ENCODE assay signal across 18 cellular contexts in genomic region chr5:117249086-117249815, GRCh38.
DNase-seq lines count a peak whose midpoint lies in the region; ATAC-seq and TF ChIP-seq lines count a peak whose summit lies in the region.
"Had no signal": no experiment of that assay in that cellular context is flagged by ENCODE, and none has a peak within 500 bp of the region (broad histone marks: within the 10 kb centered on the region; RNA-seq: fewer than 3 reads in every experiment).

No MANE protein-coding gene starts in this region.

- no peak overlapping the region for H3K4me2 ChIP-seq in neuronal stem cell (ENCODE audit: insufficient read depth, low read length, poor library complexity, severe bottlenecking)

- H3K4me3 ChIP-seq in HAP-1 (no peak overlapping the region), neuronal stem cell (ENCODE audit: low read length in 2 of 2) (no peak overlapping the region), endodermal cell (ENCODE audit: low read length) (no peak overlapping the region)
- H3K4me3 ChIP-seq in naive thymus-derived CD4-positive, alpha-beta T cell (ENCODE audit: low read length), result no peak overlapping the region

- H3K27me3 ChIP-seq in HAP-1 (ENCODE audit: low read depth) (no peaks in the 10 kb centered on the region), neuronal stem cell (ENCODE audit: control insufficient read depth in 3 of 3, insufficient read depth in 3 of 3, low read depth in 1 of 3, low read length in 3 of 3) (no peaks in the 10 kb centered on the region), endodermal cell (ENCODE audit: control insufficient read depth, insufficient read depth, low read length, poor library complexity, severe bottlenecking) (no peaks in the 10 kb centered on the region)
- no peaks in the 10 kb centered on the region for H3K27me3 ChIP-seq in naive thymus-derived CD4-positive, alpha-beta T cell (ENCODE audit: control insufficient read depth in 2 of 2, insufficient read depth in 2 of 2, low read length in 2 of 2)

- H2AFZ ChIP-seq in neuronal stem cell (ENCODE audit: low read length), result peak overlapping the region; percentile 32

- H3K27ac ChIP-seq in angular gyrus (ENCODE audit: low read depth, low read length) (peak overlapping the region; percentile 90), neuronal stem cell (replicated peaks; ENCODE audit: low read length) (no peak overlapping the region), endodermal cell (ENCODE audit: low read depth, low read length) (no peak overlapping the region)
- no peak overlapping the region for H3K27ac ChIP-seq in naive thymus-derived CD4-positive, alpha-beta T cell (ENCODE audit: low read depth, low read length)

- H3K4me1 ChIP-seq in HAP-1, result peaks cover 31% of the 10 kb centered on the region
- peaks cover 5 to 11% of the 10 kb centered on the region in 2 donors for H3K4me1 ChIP-seq in neuronal stem cell (ENCODE audit: control insufficient read depth in 2 of 2, insufficient read depth in 1 of 2, low read depth in 1 of 2, low read length in 2 of 2)
- no peaks in the 10 kb centered on the region for H3K4me1 ChIP-seq in endodermal cell (ENCODE audit: control insufficient read depth, insufficient read depth, low read length)
- H3K4me1 ChIP-seq in naive thymus-derived CD4-positive, alpha-beta T cell (ENCODE audit: control insufficient read depth in 2 of 2, insufficient read depth in 2 of 2, low read length in 2 of 2), result no peaks in the 10 kb centered on the region

- no peaks in the 10 kb centered on the region for H3K27me3 Mint-ChIP-seq in activated naive CD8-positive, alpha-beta T cell treated with anti-CD3 and anti-CD28 coated beads, Interleukin-2, amount 50 U/mL, for 24 hours
- peaks cover 2% of the 10 kb centered on the region for H3K27me3 Mint-ChIP-seq in endodermal cell (ENCODE audit: insufficient read depth)
- no peaks in the 10 kb centered on the region for H3K27me3 Mint-ChIP-seq in naive thymus-derived CD4-positive, alpha-beta T cell

- no peak overlapping the region for H4K8ac ChIP-seq in neuronal stem cell (ENCODE audit: low read depth, low read length)

- H3K23ac ChIP-seq in neuronal stem cell (ENCODE audit: low read depth, low read length, poor library complexity), result no peak overlapping the region

- no peak overlapping the region for H3K27ac Mint-ChIP-seq in activated naive CD8-positive, alpha-beta T cell treated with anti-CD3 and anti-CD28 coated beads, Interleukin-2, amount 50 U/mL, for 24 hours
- H3K27ac Mint-ChIP-seq in endodermal cell, result no peak overlapping the region
- H3K27ac Mint-ChIP-seq in naive thymus-derived CD4-positive, alpha-beta T cell, result no peak overlapping the region
- H3K27ac Mint-ChIP-seq: CD14-positive monocyte had no signal

- intact Hi-C loops in naive thymus-derived CD4-positive, alpha-beta T cell (cut with micrococcal nuclease), result no loop called here

- ATAC-seq in activated naive CD8-positive, alpha-beta T cell treated with anti-CD3 and anti-CD28 coated beads, Interleukin-2, amount 50 U/mL, for 24 hours, result no peak
- ATAC-seq in GM18870 (IDR thresholded peaks at IDR 0.05; ENCODE audit: unreplicated experiment), result no peak
- no peak for ATAC-seq in naive thymus-derived CD4-positive, alpha-beta T cell

- peaks cover 8% of the 10 kb centered on the region for H3K9me3 Mint-ChIP-seq in activated naive CD8-positive, alpha-beta T cell treated with anti-CD3 and anti-CD28 coated beads, Interleukin-2, amount 50 U/mL, for 24 hours
- no peaks in the 10 kb centered on the region for H3K9me3 Mint-ChIP-seq in endodermal cell
- peaks cover 0 to 19% (median 0%) of the 10 kb centered on the region in 11 donors for H3K9me3 Mint-ChIP-seq in naive thymus-derived CD4-positive, alpha-beta T cell

- H3K36me3 Mint-ChIP-seq in activated naive CD8-positive, alpha-beta T cell treated with anti-CD3 and anti-CD28 coated beads, Interleukin-2, amount 50 U/mL, for 24 hours (ENCODE audit: low read depth), result no peaks in the 10 kb centered on the region
- no peaks in the 10 kb centered on the region for H3K36me3 Mint-ChIP-seq in endodermal cell (ENCODE audit: low read depth)
- H3K36me3 Mint-ChIP-seq in naive thymus-derived CD4-positive, alpha-beta T cell, result no peaks in the 10 kb centered on the region
- H3K36me3 Mint-ChIP-seq: CD14-positive monocyte had no signal

- DNase-seq in HAP-1 (ENCODE audit: low spot score in 2 of 2) (peak; percentile 37 to 76), hippocampal formation (lab: John Stamatoyannopoulos, UW) (peak; percentile 6 to 78), neuronal stem cell (ENCODE audit: low spot score) (no peak), endodermal cell (no peak)
- no peak for DNase-seq in activated naive CD8-positive, alpha-beta T cell treated with anti-CD3 and anti-CD28 coated beads, Interleukin-2, amount 50 U/mL, for 24 hours
- DNase-seq in naive thymus-derived CD4-positive, alpha-beta T cell, result no peak
- DNase-seq: COR-L47, DMS79, Karpas-422, MM.1S, NCI-H1105, NCI-H1694 treated with DMSO at 0.1 percent for 48 hours, NCI-H2107, NCI-H69, SIG-M5 had no signal

- no peak overlapping the region for H2BK12ac ChIP-seq in neuronal stem cell (ENCODE audit: low read length)

- no peak overlapping the region for H3K9ac ChIP-seq in neuronal stem cell (ENCODE audit: low read depth, low read length, poor library complexity)
- H3K9ac ChIP-seq in endodermal cell (ENCODE audit: extremely low read depth, low read length, poor library complexity, severe bottlenecking), result no peak overlapping the region

- no peak overlapping the region for H3K14ac ChIP-seq in neuronal stem cell (ENCODE audit: low read length)

- no peaks in the 10 kb centered on the region for H3K36me3 ChIP-seq in HAP-1 (replicated peaks)
- H3K36me3 ChIP-seq in neuronal stem cell (replicated peaks in 1 of 2; ENCODE audit: control insufficient read depth in 2 of 2, insufficient read depth in 2 of 2, low read length in 2 of 2), result no peaks in the 10 kb centered on the region
- no peaks in the 10 kb centered on the region for H3K36me3 ChIP-seq in endodermal cell (ENCODE audit: control insufficient read depth, insufficient read depth, low read length)
- no peaks in the 10 kb centered on the region for H3K36me3 ChIP-seq in naive thymus-derived CD4-positive, alpha-beta T cell (ENCODE audit: control insufficient read depth in 2 of 3, insufficient read depth in 3 of 3, low read length in 3 of 3)

- no peak overlapping the region for H3K18ac ChIP-seq in neuronal stem cell (ENCODE audit: low read length)

- H2BK15ac ChIP-seq in neuronal stem cell (ENCODE audit: low read length), result no peak overlapping the region

- no peak overlapping the region for H3K4me3 Mint-ChIP-seq in activated naive CD8-positive, alpha-beta T cell treated with anti-CD3 and anti-CD28 coated beads, Interleukin-2, amount 50 U/mL, for 24 hours
- H3K4me3 Mint-ChIP-seq in endodermal cell, result no peak overlapping the region
- H3K4me3 Mint-ChIP-seq in naive thymus-derived CD4-positive, alpha-beta T cell, result no peak overlapping the region
- H3K4me3 Mint-ChIP-seq: CD14-positive monocyte had no signal

- H3K4ac ChIP-seq in neuronal stem cell (ENCODE audit: low read length), result no peak overlapping the region

- H3K79me1 ChIP-seq in neuronal stem cell (ENCODE audit: low read depth, low read length), result no peaks in the 10 kb centered on the region

- no peak overlapping the region for H2BK5ac ChIP-seq in neuronal stem cell (ENCODE audit: low read length)

- no peaks in the 10 kb centered on the region for H3K4me1 Mint-ChIP-seq in activated naive CD8-positive, alpha-beta T cell treated with anti-CD3 and anti-CD28 coated beads, Interleukin-2, amount 50 U/mL, for 24 hours
- H3K4me1 Mint-ChIP-seq in endodermal cell, result peaks cover 35% of the 10 kb centered on the region
- H3K4me1 Mint-ChIP-seq in naive thymus-derived CD4-positive, alpha-beta T cell, result no peaks in the 10 kb centered on the region
- H3K4me1 Mint-ChIP-seq: CD14-positive monocyte had no signal

- H2BK120ac ChIP-seq in neuronal stem cell (ENCODE audit: low read depth, low read length), result no peak overlapping the region

- no peak overlapping the region for H2AK5ac ChIP-seq in neuronal stem cell (ENCODE audit: low read depth, low read length)

- H3K9me3 ChIP-seq in HAP-1 (no peaks in the 10 kb centered on the region), neuronal stem cell (replicated peaks in 1 of 2; ENCODE audit: control insufficient read depth in 2 of 2, insufficient read depth in 1 of 2, low read depth in 1 of 2, low read length in 2 of 2) (peaks cover 0 to 5% of the 10 kb centered on the region in 2 donors), endodermal cell (ENCODE audit: control insufficient read depth, low read length) (peaks cover 3% of the 10 kb centered on the region)
- H3K9me3 ChIP-seq in naive thymus-derived CD4-positive, alpha-beta T cell (ENCODE audit: control insufficient read depth in 2 of 3, low read length in 3 of 3), result no peaks in the 10 kb centered on the region

- no peak overlapping the region for H4K91ac ChIP-seq in neuronal stem cell (ENCODE audit: low read depth, low read length, poor library complexity)

- POLR2A ChIA-PET in naive thymus-derived CD4-positive, alpha-beta T cell (lab: Charles Lee), result no interaction called here

- CTCF ChIA-PET in naive thymus-derived CD4-positive, alpha-beta T cell (lab: Charles Lee), result no interaction called here

- TF ChIP-seq CTCF in endodermal cell (conservative IDR thresholded peaks at IDR 0.05), result no peak

- WGBS in neuronal stem cell (ENCODE audit: extremely low coverage in 2 of 2, insufficient read length in 2 of 2, insufficient replicate concordance in 1 of 2), 2 donors, result no CpG with 5 or more reads among the region's 5 CpGs
- WGBS in endodermal cell (ENCODE audit: insufficient coverage in 1 of 2, insufficient read length in 1 of 2), 2 experiments, result 83 to 89% methylated on average over 2 to 4 of the region's 5 CpGs

- in situ Hi-C loops in HAP-1 (cut with MboI; ENCODE audit: low sequenced_read_pairs), result no loop called here

Comparison
In these comparisons a context has a peak if more than half of its experiments do, and no peak if none do; other contexts are left out.
1. DNase-seq: peak in HAP-1 (2 of 2) and hippocampal formation (2 of 2); none in neuronal stem cell (single experiment), activated naive CD8-positive, alpha-beta T cell treated with anti-CD3 and anti-CD28 coated beads, Interleukin-2, amount 50 U/mL, for 24 hours (single experiment), endodermal cell (single experiment) and naive thymus-derived CD4-positive, alpha-beta T cell (0 of 9).